Comparison of ENCODE assay signal across 8 cellular contexts in genomic region chr4:6641971-6642320, GRCh38. TPM values are rescaled to one million over a fixed set of nuclear protein-coding genes. Genes with fewer than 3 reads are reported as not detected.
A peak's percentile ranks its signal among the peaks of the same experiment; 100 is the strongest.
DNase-seq lines count a peak whose midpoint lies in the region; ATAC-seq, FAIRE-seq and TF ChIP-seq lines count a peak whose summit lies in the region.

No MANE protein-coding gene starts in this region.

- H3K9me3 Mint-ChIP-seq in CD4-positive, alpha-beta T cell = no peaks in the 10 kb centered on the region

- no peaks in the 10 kb centered on the region for H3K9me3 ChIP-seq in CD4-positive, alpha-beta T cell (ENCODE audit: control insufficient read depth, low read length)
- H3K9me3 ChIP-seq in PC-3 (ENCODE audit: low read length) (no peaks in the 10 kb centered on the region), endothelial cell of umbilical vein (replicated peaks; ENCODE audit: control insufficient read depth, insufficient read depth, low read length) (no peaks in the 10 kb centered on the region), neutrophil (no peaks in the 10 kb centered on the region)

- H3K27ac Mint-ChIP-seq in CD4-positive, alpha-beta T cell = peak overlapping the region; percentile 99

- no peak for DNase-seq in CD4-positive, alpha-beta T cell
- DNase-seq in PC-3 (no peak), endothelial cell of umbilical vein (ENCODE audit: low read depth, low spot score) (no peak), cortex of kidney (lab: John Stamatoyannopoulos, UW) (no peak), NCI-H1417 treated with DMSO at 0.1 percent for 48 hours (lab: John Stamatoyannopoulos, UW) (no peak), GM12891 (ENCODE audit: insufficient read length, low spot score) (no peak)

- H3K36me3 Mint-ChIP-seq in CD4-positive, alpha-beta T cell (ENCODE audit: low read depth) = peaks cover 44% of the 10 kb centered on the region

- POLR2A ChIA-PET in CD4-positive, alpha-beta T cell (lab: Charles Lee) = interaction anchor here (0.8 to 7.0 kb wide), 11 partner anchors 16 to 426 kb away, joined by 3 to 169 read pairs (median 25); partner anchors contain the start of genes BLOC1S4, GRPEL1, MRFAP1L1 and TBC1D14
- POLR2A ChIA-PET in PC-3 (lab: Charles Lee; ENCODE audit: unreplicated experiment) (no interaction called here), endothelial cell of umbilical vein (lab: Charles Lee) (interaction anchor here (1.5 kb wide), 1 partner anchor 32 kb away, joined by 7 read pairs; a partner anchor contains a TSS)

- no peak overlapping the region for H2AFZ ChIP-seq in PC-3 (ENCODE audit: low read length)
- H2AFZ ChIP-seq in endothelial cell of umbilical vein (ENCODE audit: low read depth, low read length) = no peak overlapping the region

- H3K79me2 ChIP-seq in PC-3 (ENCODE audit: low read length) (peaks cover 28% of the 10 kb centered on the region), endothelial cell of umbilical vein (ENCODE audit: control insufficient read depth, insufficient read depth, low read length) (peaks cover 25% of the 10 kb centered on the region)

- dilution Hi-C loops in endothelial cell of umbilical vein (cut with MboI; ENCODE audit: extremely low pct_ligation_motif_present, low sequenced_read_pairs) = no loop called here

- intact Hi-C loops in CD4-positive, alpha-beta T cell (cut with DNase I, micrococcal nuclease) = loop anchor here (2.0 to 10.0 kb wide), 9 partner anchors 29 to 430 kb away; partner anchors contain the start of genes MAN2B2 (in 2 of the 2), GRPEL1 (in 1 of the 2), KIAA0232 (in 1 of the 2) and MRFAP1L1 (in 1 of the 2)
- intact Hi-C loops in PC-3 (cut with micrococcal nuclease) = no loop called here
- intact Hi-C loops in endothelial cell of umbilical vein (cut with micrococcal nuclease) = no loop called here

- H3K4me3 ChIP-seq in PC-3 (ENCODE audit: low read length) = peak overlapping the region; percentile 88
- peak overlapping the region; percentile 80 to 98 (median 97) for H3K4me3 ChIP-seq in endothelial cell of umbilical vein (replicated peaks in 1 of 3; ENCODE audit: insufficient read depth in 1 of 3, low read depth in 1 of 3, low read length in 3 of 3)
- H3K4me3 ChIP-seq in neutrophil (ENCODE audit: low read depth in 1 of 2, low read length in 1 of 2) = peak overlapping the region; percentile 73 to 80

- peaks cover 22% of the 10 kb centered on the region for H4K20me1 ChIP-seq in PC-3 (ENCODE audit: low read length)
- H4K20me1 ChIP-seq in endothelial cell of umbilical vein (replicated peaks; ENCODE audit: control insufficient read depth, extremely low read depth, insufficient read depth, low read length) = peaks cover 5% of the 10 kb centered on the region

- H3K9me2 ChIP-seq in PC-3 (replicated peaks; ENCODE audit: low read length) = no peaks in the 10 kb centered on the region

- TF ChIP-seq POLR2A in endothelial cell of umbilical vein (IDR thresholded peaks at IDR 0.05; ENCODE audit: low read depth, low read length) (no peak), GM12891 (IDR thresholded peaks at IDR 0.05; ENCODE audit: low read depth, low read length) (no peak; the same call in 1 of the 2 replicates)

- H3K9ac ChIP-seq in PC-3 (ENCODE audit: low read length) = peak overlapping the region; percentile 93
- H3K9ac ChIP-seq in endothelial cell of umbilical vein (replicated peaks; ENCODE audit: extremely low read depth, insufficient read depth, low read length) = peak overlapping the region; percentile 96

- TF ChIP-seq CTCF in CD4-positive, alpha-beta T cell (IDR thresholded peaks at IDR 0.05) = no peak
- TF ChIP-seq CTCF in PC-3 (conservative IDR thresholded peaks at IDR 0.05; ENCODE audit: low read depth, low read length) (no peak), endothelial cell of umbilical vein (IDR thresholded peaks at IDR 0.05; ENCODE audit: extremely low read depth in 1 of 2, insufficient read depth in 1 of 2, low read depth in 1 of 2, low read length in 2 of 2) (no peak), neutrophil (IDR thresholded peaks at IDR 0.05) (no peak)

- H3K4me2 ChIP-seq in PC-3 (ENCODE audit: low read length) (peak overlapping the region; percentile 93), endothelial cell of umbilical vein (ENCODE audit: insufficient read depth, low read length) (peak overlapping the region; percentile 95)

- H3K9me1 ChIP-seq in endothelial cell of umbilical vein (replicated peaks; ENCODE audit: control insufficient read depth, extremely low read depth, insufficient read depth, low read length) = no peaks in the 10 kb centered on the region

- peak overlapping the region; percentile 100 for H3K4me3 Mint-ChIP-seq in CD4-positive, alpha-beta T cell

- FAIRE-seq in endothelial cell of umbilical vein (lab: Jason Lieb, UNC) (no peak), GM12891 (lab: Jason Lieb, UNC) (no peak)

- H3K4me1 ChIP-seq in PC-3 (ENCODE audit: insufficient read depth, low read length) = peaks cover 7% of the 10 kb centered on the region; the same call in 1 of the 2 replicates
- peaks cover 11% of the 10 kb centered on the region for H3K4me1 ChIP-seq in endothelial cell of umbilical vein (ENCODE audit: control insufficient read depth, extremely low read depth, insufficient read depth, low read length)
- peaks cover 25 to 26% of the 10 kb centered on the region in 2 experiments for H3K4me1 ChIP-seq in neutrophil (ENCODE audit: control insufficient read depth in 1 of 2, insufficient read depth in 1 of 2, low read depth in 1 of 2, low read length in 1 of 2)

- peak overlapping the region; percentile 98 for H3K27ac ChIP-seq in CD4-positive, alpha-beta T cell (ENCODE audit: low read depth, low read length)
- H3K27ac ChIP-seq in PC-3 (ENCODE audit: low read length) (peak overlapping the region; percentile 71; the same call in 1 of the 2 replicates), endothelial cell of umbilical vein (ENCODE audit: insufficient read depth, low read depth, low read length) (peak overlapping the region; percentile 93), neutrophil (peak overlapping the region; percentile 97)

- H3K27me3 Mint-ChIP-seq in CD4-positive, alpha-beta T cell = no peaks in the 10 kb centered on the region

- CTCF ChIA-PET in CD4-positive, alpha-beta T cell (lab: Charles Lee) = interaction anchor here (1.0 to 4.0 kb wide), 3 partner anchors 22 to 33 kb away, joined by 3 to 21 read pairs (median 12); a partner anchor contains a TSS
- CTCF ChIA-PET in PC-3 (lab: Charles Lee) (interaction anchor here (0.5 kb wide), 1 partner anchor 33 kb away, joined by 3 read pairs; no protein-coding TSS in a partner anchor), endothelial cell of umbilical vein (lab: Charles Lee) (interaction anchor here (1.0 to 1.6 kb wide), 2 partner anchors 14 to 32 kb away, joined by 3 to 6 read pairs; a partner anchor contains a TSS)

- peaks cover 45% of the 10 kb centered on the region for H3K4me1 Mint-ChIP-seq in CD4-positive, alpha-beta T cell (ENCODE audit: low read depth)

- peaks cover 14% of the 10 kb centered on the region for H3K36me3 ChIP-seq in PC-3 (ENCODE audit: low read depth, low read length)
- H3K36me3 ChIP-seq in endothelial cell of umbilical vein (ENCODE audit: control insufficient read depth in 2 of 2, extremely low read depth in 1 of 2, insufficient read depth in 2 of 2, low read length in 2 of 2) = peaks cover 5 to 13% of the 10 kb centered on the region in 2 experiments
- H3K36me3 ChIP-seq in neutrophil = peaks cover 19% of the 10 kb centered on the region

- no peaks in the 10 kb centered on the region for H3K27me3 ChIP-seq in CD4-positive, alpha-beta T cell (ENCODE audit: control insufficient read depth, insufficient read depth, low read length)
- H3K27me3 ChIP-seq in PC-3 (ENCODE audit: low read length) = no peaks in the 10 kb centered on the region
- peaks cover 0 to under 1% of the 10 kb centered on the region in 2 experiments for H3K27me3 ChIP-seq in endothelial cell of umbilical vein (ENCODE audit: control insufficient read depth in 2 of 2, insufficient read depth in 2 of 2, low read length in 2 of 2)
- no peaks in the 10 kb centered on the region for H3K27me3 ChIP-seq in neutrophil

- no peak for ATAC-seq in CD4-positive, alpha-beta T cell (ENCODE audit: poor library complexity)
- no peak for ATAC-seq in PC-3
- ATAC-seq in HG02642 (IDR thresholded peaks at IDR 0.05; ENCODE audit: poor library complexity, unreplicated experiment) = no peak

- BruUV-seq in PC-3 (replicated peaks; lab: Mats Ljungman, UMichigan) (no TSS peak), endothelial cell of umbilical vein (replicated peaks; lab: Mats Ljungman, UMichigan) (no TSS peak)

- no peaks in the 10 kb centered on the region for H3F3A ChIP-seq in PC-3 (ENCODE audit: low read length, unreplicated experiment)

TF ChIP-seq in endothelial cell of umbilical vein, 7 proteins besides CTCF, POLR2A, EP300 and RAD21 (continues in another document):
- TF ChIP-seq GATA2 (IDR thresholded peaks at IDR 0.05; ENCODE audit: insufficient read depth, insufficient read length, low read depth, low read length) = no peak

TF ChIP-seq in GM12891, 5 proteins besides CTCF, POLR2A, EP300 and RAD21 (continues in another document):
- TF ChIP-seq POU2F2 (IDR thresholded peaks at IDR 0.05; ENCODE audit: low read depth, low read length) (no peak), PAX5 (IDR thresholded peaks at IDR 0.05; ENCODE audit: insufficient read depth, low read length, severe bottlenecking) (no peak)

RNA-seq across cellular contexts. Expression of gene MRFAP1, which starts 1.5 kb away (rescaled TPM):
- total RNA-seq in CD4-positive, alpha-beta T cell = 100 to 1,000 TPM; 172 to 181 TPM
- total RNA-seq in PC-3 (2014; rRNA removed) = 122 and 200 TPM in 2 replicates
- total RNA-seq in endothelial cell of umbilical vein = 317 and 335 TPM in 2 replicates
- 119 and 170 TPM in 2 replicates for polyA plus RNA-seq in endothelial cell of umbilical vein
- 199 and 217 TPM in 2 replicates for polyA plus RNA-seq in endothelial cell of umbilical vein (2011; cell fraction: cytosol; rRNA removed)
- 103 and 123 TPM in 2 replicates for polyA plus RNA-seq in endothelial cell of umbilical vein (2011; cell fraction: nucleus; rRNA removed)
- 279 and 381 TPM in 2 replicates for polyA plus RNA-seq in endothelial cell of umbilical vein (2012)
- polyA minus RNA-seq in endothelial cell of umbilical vein = 63.8 and 69.3 TPM in 2 replicates
- 46.6 TPM for polyA minus RNA-seq in endothelial cell of umbilical vein (2011; cell fraction: cytosol; rRNA and poly(A)+ RNA removed)
- 24.5 and 36.0 TPM in 2 replicates for polyA minus RNA-seq in endothelial cell of umbilical vein (2011; cell fraction: nucleus; rRNA and poly(A)+ RNA removed)
- polyA plus RNA-seq in GM12891 (2012; ENCODE audit: low read depth, missing spikeins) = 84.5 TPM

RNA-seq across cellular contexts. Expression of gene S100P, which starts 51.7 kb away (rescaled TPM):
- 1 to 10 TPM in 1 of 2 experiments, under 1 TPM in 1; 0.58 to 2.8 TPM for total RNA-seq in CD4-positive, alpha-beta T cell
- total RNA-seq in PC-3 (2014; rRNA removed) (51.0 and 59.8 TPM in 2 replicates), endothelial cell of umbilical vein (not detected in 2 replicates)
- polyA plus RNA-seq in endothelial cell of umbilical vein = 0.06 TPM in 1 of 2 replicates, not detected in the other
- not detected in 2 replicates for polyA plus RNA-seq in endothelial cell of umbilical vein (2011; cell fraction: cytosol; rRNA removed)
- not detected in 2 replicates for polyA plus RNA-seq in endothelial cell of umbilical vein (2011; cell fraction: nucleus; rRNA removed)
- not detected in 2 replicates for polyA plus RNA-seq in endothelial cell of umbilical vein (2012)
- not detected in 2 replicates for polyA minus RNA-seq in endothelial cell of umbilical vein
- polyA minus RNA-seq in endothelial cell of umbilical vein (2011; cell fraction: cytosol; rRNA and poly(A)+ RNA removed) = 103 TPM
- polyA minus RNA-seq in endothelial cell of umbilical vein (2011; cell fraction: nucleus; rRNA and poly(A)+ RNA removed) = 5.7 and 12.5 TPM in 2 replicates
- not detected for polyA plus RNA-seq in GM12891 (2012; ENCODE audit: low read depth, missing spikeins)

Comparison
In these comparisons a context has a peak if more than half of its experiments do, and no peak if none do; other contexts are left out.
1. RNA of gene S100P, which starts 51.7 kb away (total RNA-seq): 51.0 to 59.8 TPM in PC-3; 0.58 to 2.8 TPM in CD4-positive, alpha-beta T cell and not detected in endothelial cell of umbilical vein; every median in the first group is over 10 times any median in the second.
2. intact Hi-C loops: an anchor here in CD4-positive, alpha-beta T cell (2.0 to 10.0 kb wide); none called in PC-3 and endothelial cell of umbilical vein.
3. Peak in every context shown above with its lines, with median percentiles within 50 percentile points of each other: H3K27ac ChIP-seq and H3K4me3 ChIP-seq.